Comparison of ENCODE assay signal across 1 cellular context in the genomic region with DNA sequence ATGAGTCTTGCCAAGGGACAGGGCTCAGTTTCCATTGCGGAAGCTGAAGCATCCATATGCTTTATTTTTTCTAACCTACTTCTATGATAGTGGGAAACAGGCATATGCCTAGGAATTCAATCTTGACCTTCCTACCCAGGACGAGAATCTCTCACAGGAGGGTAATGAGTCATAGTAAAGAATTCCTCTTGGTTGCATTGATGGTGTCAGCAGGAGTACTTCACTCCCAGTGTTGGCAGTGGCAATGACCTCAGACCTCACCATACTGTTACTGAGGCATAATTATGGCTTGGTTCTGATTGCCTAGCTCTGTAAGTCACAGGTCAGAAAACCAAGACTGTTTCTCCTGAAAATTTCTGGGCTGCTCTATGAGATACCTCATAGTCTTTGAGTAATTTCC.
TF ChIP-seq lines count a peak whose summit lies in the region.

No MANE protein-coding gene starts in this region.

TF ChIP-seq in HepG2, 621 proteins besides CTCF, POLR2A, EP300 and RAD21 (continued from another document):
- TF ChIP-seq, protein P1, sequence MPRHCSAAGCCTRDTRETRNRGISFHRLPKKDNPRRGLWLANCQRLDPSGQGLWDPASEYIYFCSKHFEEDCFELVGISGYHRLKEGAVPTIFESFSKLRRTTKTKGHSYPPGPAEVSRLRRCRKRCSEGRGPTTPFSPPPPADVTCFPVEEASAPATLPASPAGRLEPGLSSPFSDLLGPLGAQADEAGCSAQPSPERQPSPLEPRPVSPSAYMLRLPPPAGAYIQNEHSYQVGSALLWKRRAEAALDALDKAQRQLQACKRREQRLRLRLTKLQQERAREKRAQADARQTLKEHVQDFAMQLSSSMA (CRISPR knock-in tag; IDR thresholded peaks at IDR 0.05): no peak
- TF ChIP-seq, protein P2, sequence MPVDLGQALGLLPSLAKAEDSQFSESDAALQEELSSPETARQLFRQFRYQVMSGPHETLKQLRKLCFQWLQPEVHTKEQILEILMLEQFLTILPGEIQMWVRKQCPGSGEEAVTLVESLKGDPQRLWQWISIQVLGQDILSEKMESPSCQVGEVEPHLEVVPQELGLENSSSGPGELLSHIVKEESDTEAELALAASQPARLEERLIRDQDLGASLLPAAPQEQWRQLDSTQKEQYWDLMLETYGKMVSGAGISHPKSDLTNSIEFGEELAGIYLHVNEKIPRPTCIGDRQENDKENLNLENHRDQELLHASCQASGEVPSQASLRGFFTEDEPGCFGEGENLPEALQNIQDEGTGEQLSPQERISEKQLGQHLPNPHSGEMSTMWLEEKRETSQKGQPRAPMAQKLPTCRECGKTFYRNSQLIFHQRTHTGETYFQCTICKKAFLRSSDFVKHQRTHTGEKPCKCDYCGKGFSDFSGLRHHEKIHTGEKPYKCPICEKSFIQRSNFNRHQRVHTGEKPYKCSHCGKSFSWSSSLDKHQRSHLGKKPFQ (CRISPR knock-in tag; IDR thresholded peaks at IDR 0.05; ENCODE audit: insufficient replicate concordance): no peak
- TF ChIP-seq MEIS2 (CRISPR knock-in tag; IDR thresholded peaks at IDR 0.05): no peak
- TF ChIP-seq, protein P3, sequence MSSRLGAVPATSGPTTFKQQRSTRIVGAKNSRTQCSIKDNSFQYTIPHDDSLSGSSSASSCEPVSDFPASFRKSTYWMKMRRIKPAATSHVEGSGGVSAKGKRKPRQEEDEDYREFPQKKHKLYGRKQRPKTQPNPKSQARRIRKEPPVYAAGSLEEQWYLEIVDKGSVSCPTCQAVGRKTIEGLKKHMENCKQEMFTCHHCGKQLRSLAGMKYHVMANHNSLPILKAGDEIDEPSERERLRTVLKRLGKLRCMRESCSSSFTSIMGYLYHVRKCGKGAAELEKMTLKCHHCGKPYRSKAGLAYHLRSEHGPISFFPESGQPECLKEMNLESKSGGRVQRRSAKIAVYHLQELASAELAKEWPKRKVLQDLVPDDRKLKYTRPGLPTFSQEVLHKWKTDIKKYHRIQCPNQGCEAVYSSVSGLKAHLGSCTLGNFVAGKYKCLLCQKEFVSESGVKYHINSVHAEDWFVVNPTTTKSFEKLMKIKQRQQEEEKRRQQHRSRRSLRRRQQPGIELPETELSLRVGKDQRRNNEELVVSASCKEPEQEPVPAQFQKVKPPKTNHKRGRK (CRISPR knock-in tag; IDR thresholded peaks at IDR 0.05): no peak
